17 cellular contexts compared by ENCODE assay signal in genomic region chr7:47428052-47428779, GRCh38.
A peak's percentile ranks its signal among the peaks of the same experiment; 100 is the strongest.
DNase-seq lines count a peak whose midpoint lies in the region; ATAC-seq and TF ChIP-seq lines count a peak whose summit lies in the region.
"Had no signal": no experiment of that assay in that cellular context is flagged by ENCODE, and none has a peak within 500 bp of the region (broad histone marks: within the 10 kb centered on the region; RNA-seq: fewer than 3 reads in every experiment).

No MANE protein-coding gene starts in this region.

- H3K4me1 ChIP-seq in SK-N-SH (ENCODE audit: control insufficient read depth in 1 of 2, insufficient read depth in 2 of 2, low read depth in 1 of 2, low read length in 1 of 2) = peaks cover 0 to 21% of the 10 kb centered on the region in 2 experiments; a peak in 2 of 4 replicates
- no peaks in the 10 kb centered on the region for H3K4me1 ChIP-seq in naive thymus-derived CD4-positive, alpha-beta T cell (ENCODE audit: control insufficient read depth in 2 of 2, insufficient read depth in 2 of 2, low read length in 2 of 2)
- H3K4me1 ChIP-seq: prostate gland, transverse colon had no signal

- POLR2A ChIA-PET in SK-N-SH (lab: Yijun Ruan, JAX) = interaction anchor here (0.7 to 1.2 kb wide), 2 partner anchors 143 to 162 kb away, joined by 3 to 4 read pairs; no protein-coding TSS in a partner anchor
- POLR2A ChIA-PET in naive thymus-derived CD4-positive, alpha-beta T cell (lab: Charles Lee) = no interaction called here

- H3K4me1 Mint-ChIP-seq in naive thymus-derived CD4-positive, alpha-beta T cell = no peaks in the 10 kb centered on the region
- H3K4me1 Mint-ChIP-seq: activated CD8-positive, alpha-beta memory T cell treated with anti-CD3 and anti-CD28 coated beads, Interleukin-2, amount 10 ng/mL, durations not matched to agents 7 days and 5 days had no signal

- peaks cover 29 to 54% of the 10 kb centered on the region in 2 experiments for H3K36me3 ChIP-seq in SK-N-SH (replicated peaks in 1 of 2; ENCODE audit: control insufficient read depth in 1 of 2, insufficient read depth in 2 of 2, low read length in 1 of 2)
- no peaks in the 10 kb centered on the region for H3K36me3 ChIP-seq in naive thymus-derived CD4-positive, alpha-beta T cell (ENCODE audit: control insufficient read depth in 2 of 3, insufficient read depth in 3 of 3, low read length in 3 of 3)
- H3K36me3 ChIP-seq: prostate gland had no signal

- H3K4me2 ChIP-seq in SK-N-SH = no peak overlapping the region

- H3F3A ChIP-seq in SK-N-SH (replicated peaks; ENCODE audit: insufficient read depth) = no peaks in the 10 kb centered on the region

- H3K9ac ChIP-seq in SK-N-SH = no peak overlapping the region

- no peak for TF ChIP-seq CTCF in SK-N-SH (IDR thresholded peaks at IDR 0.05)

- H3K9me2 ChIP-seq in SK-N-SH = no peaks in the 10 kb centered on the region

- WGBS in SK-N-SH (ENCODE audit: low lambda C conversion rate) = 86% methylated on average over 12 of the region's 12 CpGs

- no peak overlapping the region for H3K27ac Mint-ChIP-seq in naive thymus-derived CD4-positive, alpha-beta T cell
- H3K27ac Mint-ChIP-seq: activated CD8-positive, alpha-beta memory T cell treated with anti-CD3 and anti-CD28 coated beads, Interleukin-2, amount 10 ng/mL, durations not matched to agents 7 days and 5 days had no signal

- no peaks in the 10 kb centered on the region for H3K79me2 ChIP-seq in SK-N-SH (ENCODE audit: insufficient read depth)

- H3K27me3 Mint-ChIP-seq in naive thymus-derived CD4-positive, alpha-beta T cell = peaks cover 0 to 4% (median 0%) of the 10 kb centered on the region in 5 donors
- H3K27me3 Mint-ChIP-seq: activated CD8-positive, alpha-beta memory T cell treated with anti-CD3 and anti-CD28 coated beads, Interleukin-2, amount 10 ng/mL, durations not matched to agents 7 days and 5 days had no signal

- peaks cover 0 to 2% (median 0%) of the 10 kb centered on the region in 11 donors for H3K9me3 Mint-ChIP-seq in naive thymus-derived CD4-positive, alpha-beta T cell

- H3K4me3 ChIP-seq in SK-N-SH (ENCODE audit: low read depth in 2 of 2, low read length in 1 of 2) = no peak overlapping the region
- no peak overlapping the region for H3K4me3 ChIP-seq in naive thymus-derived CD4-positive, alpha-beta T cell (ENCODE audit: low read length)
- H3K4me3 ChIP-seq: gastroesophageal sphincter, mucosa of descending colon, prostate gland, transverse colon had no signal

- ATAC-seq in left lobe of liver = peak; percentile 6
- ATAC-seq in naive thymus-derived CD4-positive, alpha-beta T cell = no peak
- ATAC-seq: activated CD8-positive, alpha-beta memory T cell treated with anti-CD3 and anti-CD28 coated beads, Interleukin-2, amount 10 ng/mL, durations not matched to agents 7 days and 5 days; gastroesophageal sphincter; mucosa of descending colon had no signal

- CTCF ChIA-PET in SK-N-SH (lab: Yijun Ruan, JAX) = interaction anchor here (0.6 to 6.7 kb wide), 11 partner anchors 11 to 398 kb away, joined by 3 to 55 read pairs (median 3); no protein-coding TSS in a partner anchor
- CTCF ChIA-PET in naive thymus-derived CD4-positive, alpha-beta T cell (lab: Charles Lee) = no interaction called here

- no peaks in the 10 kb centered on the region for H4K20me1 ChIP-seq in SK-N-SH (ENCODE audit: insufficient read depth)

- H3K36me3 Mint-ChIP-seq in naive thymus-derived CD4-positive, alpha-beta T cell = no peaks in the 10 kb centered on the region
- H3K36me3 Mint-ChIP-seq: activated CD8-positive, alpha-beta memory T cell treated with anti-CD3 and anti-CD28 coated beads, Interleukin-2, amount 10 ng/mL, durations not matched to agents 7 days and 5 days had no signal

- no peak overlapping the region for H3K4me3 Mint-ChIP-seq in naive thymus-derived CD4-positive, alpha-beta T cell
- H3K4me3 Mint-ChIP-seq: activated CD8-positive, alpha-beta memory T cell treated with anti-CD3 and anti-CD28 coated beads, Interleukin-2, amount 10 ng/mL, durations not matched to agents 7 days and 5 days had no signal

- H3K27me3 ChIP-seq in SK-N-SH (ENCODE audit: insufficient read depth) = no peaks in the 10 kb centered on the region
- no peaks in the 10 kb centered on the region for H3K27me3 ChIP-seq in naive thymus-derived CD4-positive, alpha-beta T cell (ENCODE audit: control insufficient read depth in 2 of 2, insufficient read depth in 2 of 2, low read length in 2 of 2)
- H3K27me3 ChIP-seq: brain microvascular endothelial cell, gastroesophageal sphincter, transverse colon had no signal

- TF ChIP-seq EP300 in SK-N-SH (IDR thresholded peaks at IDR 0.05; ENCODE audit: borderline replicate concordance in 1 of 2, low read depth in 1 of 2, low read length in 1 of 2) = peak in 1 of 2 experiments; percentile 94; a peak in 2 of 4 replicates

- peak overlapping the region in 1 of 2 experiments; percentile 90; a peak in 2 of 4 replicates for H3K27ac ChIP-seq in SK-N-SH (ENCODE audit: low read depth in 2 of 2, low read length in 1 of 2)
- no peak overlapping the region for H3K27ac ChIP-seq in naive thymus-derived CD4-positive, alpha-beta T cell (ENCODE audit: low read depth, low read length)
- H3K27ac ChIP-seq: brain microvascular endothelial cell, gastroesophageal sphincter, prostate gland, transverse colon had no signal

- intact Hi-C loops in naive thymus-derived CD4-positive, alpha-beta T cell (cut with micrococcal nuclease) = no loop called here

- TF ChIP-seq RAD21 in SK-N-SH (IDR thresholded peaks at IDR 0.05; ENCODE audit: low read length) = no peak; the same call in 1 of the 2 replicates

- H3K9me3 ChIP-seq in SK-N-SH = no peaks in the 10 kb centered on the region
- H3K9me3 ChIP-seq in naive thymus-derived CD4-positive, alpha-beta T cell (ENCODE audit: control insufficient read depth in 2 of 3, low read length in 3 of 3) = no peaks in the 10 kb centered on the region
- H3K9me3 ChIP-seq: gastroesophageal sphincter, mucosa of descending colon, prostate gland, transverse colon had no signal

- DNase-seq in COLO829 (ENCODE audit: low spot score) = peak; percentile 62
- DNase-seq in NCI-H1417 treated with DMSO at 0.1 percent for 48 hours (lab: John Stamatoyannopoulos, UW) = peak; percentile 84
- peak; percentile 70 for DNase-seq in SK-N-SH
- no peak for DNase-seq in left lobe of liver (ENCODE audit: low spot score)
- DNase-seq in naive thymus-derived CD4-positive, alpha-beta T cell = no peak
- no peak for DNase-seq in stimulated activated naive CD4-positive, alpha-beta T cell (lab: John Stamatoyannopoulos, UW)
- DNase-seq in stimulated activated CD4-positive, alpha-beta T cell treated with anti-CD3 and anti-CD28 coated beads, Interleukin-2, amount 100 ng/mL, for 48 hours = no peak
- no peak for DNase-seq in SHP77 (lab: John Stamatoyannopoulos, UW)
- DNase-seq: activated CD8-positive, alpha-beta memory T cell treated with anti-CD3 and anti-CD28 coated beads, Interleukin-2, amount 10 ng/mL, durations not matched to agents 7 days and 5 days; activated naive CD4-positive, alpha-beta T cell; brain microvascular endothelial cell; DMS153; mucosa of descending colon; stimulated activated CD4-positive, alpha-beta T cell treated with anti-CD3 and anti-CD28 coated beads, Interleukin-2, amount 100 ng/mL, for 24 hours; transverse colon had no signal

- no peak overlapping the region for H2AFZ ChIP-seq in SK-N-SH (ENCODE audit: low read depth)

TF ChIP-seq in SK-N-SH, 30 proteins besides CTCF, POLR2A, EP300 and RAD21 (continues in another document):
- no peak for TF ChIP-seq YY1 (IDR thresholded peaks at IDR 0.05; ENCODE audit: low read depth)
- TF ChIP-seq RFX5 (IDR thresholded peaks at IDR 0.05; ENCODE audit: low read length) = no peak
- TF ChIP-seq, protein P1, sequence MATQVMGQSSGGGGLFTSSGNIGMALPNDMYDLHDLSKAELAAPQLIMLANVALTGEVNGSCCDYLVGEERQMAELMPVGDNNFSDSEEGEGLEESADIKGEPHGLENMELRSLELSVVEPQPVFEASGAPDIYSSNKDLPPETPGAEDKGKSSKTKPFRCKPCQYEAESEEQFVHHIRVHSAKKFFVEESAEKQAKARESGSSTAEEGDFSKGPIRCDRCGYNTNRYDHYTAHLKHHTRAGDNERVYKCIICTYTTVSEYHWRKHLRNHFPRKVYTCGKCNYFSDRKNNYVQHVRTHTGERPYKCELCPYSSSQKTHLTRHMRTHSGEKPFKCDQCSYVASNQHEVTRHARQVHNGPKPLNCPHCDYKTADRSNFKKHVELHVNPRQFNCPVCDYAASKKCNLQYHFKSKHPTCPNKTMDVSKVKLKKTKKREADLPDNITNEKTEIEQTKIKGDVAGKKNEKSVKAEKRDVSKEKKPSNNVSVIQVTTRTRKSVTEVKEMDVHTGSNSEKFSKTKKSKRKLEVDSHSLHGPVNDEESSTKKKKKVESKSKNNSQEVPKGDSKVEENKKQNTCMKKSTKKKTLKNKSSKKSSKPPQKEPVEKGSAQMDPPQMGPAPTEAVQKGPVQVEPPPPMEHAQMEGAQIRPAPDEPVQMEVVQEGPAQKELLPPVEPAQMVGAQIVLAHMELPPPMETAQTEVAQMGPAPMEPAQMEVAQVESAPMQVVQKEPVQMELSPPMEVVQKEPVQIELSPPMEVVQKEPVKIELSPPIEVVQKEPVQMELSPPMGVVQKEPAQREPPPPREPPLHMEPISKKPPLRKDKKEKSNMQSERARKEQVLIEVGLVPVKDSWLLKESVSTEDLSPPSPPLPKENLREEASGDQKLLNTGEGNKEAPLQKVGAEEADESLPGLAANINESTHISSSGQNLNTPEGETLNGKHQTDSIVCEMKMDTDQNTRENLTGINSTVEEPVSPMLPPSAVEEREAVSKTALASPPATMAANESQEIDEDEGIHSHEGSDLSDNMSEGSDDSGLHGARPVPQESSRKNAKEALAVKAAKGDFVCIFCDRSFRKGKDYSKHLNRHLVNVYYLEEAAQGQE (IDR thresholded peaks at IDR 0.05; ENCODE audit: low read depth, low read length) = no peak
- TF ChIP-seq FOXM1 (IDR thresholded peaks at IDR 0.05; ENCODE audit: low read depth) = no peak
- TF ChIP-seq IRF3 (IDR thresholded peaks at IDR 0.05; ENCODE audit: low read depth, low read length) = no peak
- TF ChIP-seq SMC3 (IDR thresholded peaks at IDR 0.05; ENCODE audit: low read depth, low read length) = peak; percentile 10; the same call in 1 of the 2 replicates
- TF ChIP-seq NRF1 (IDR thresholded peaks at IDR 0.05; ENCODE audit: low read depth, low read length) = no peak
- no peak for TF ChIP-seq SIN3A (IDR thresholded peaks at IDR 0.05; ENCODE audit: borderline replicate concordance, low read depth, low read length)
- TF ChIP-seq POLR2AphosphoS5 (IDR thresholded peaks at IDR 0.05; ENCODE audit: low read depth, low read length) = no peak; the same call in 1 of the 2 replicates

Comparison
In these comparisons a context has a peak if more than half of its experiments do, and no peak if none do; other contexts are left out.
1. DNase-seq: peak in COLO829 (single experiment), NCI-H1417 treated with DMSO at 0.1 percent for 48 hours (single experiment) and SK-N-SH (single experiment); none in left lobe of liver (single experiment), naive thymus-derived CD4-positive, alpha-beta T cell (0 of 9), stimulated activated naive CD4-positive, alpha-beta T cell (0 of 6), stimulated activated CD4-positive, alpha-beta T cell treated with anti-CD3 and anti-CD28 coated beads, Interleukin-2, amount 100 ng/mL, for 48 hours (0 of 2) and SHP77 (0 of 2).